9 cellular contexts compared by ENCODE assay signal in the genomic region with DNA sequence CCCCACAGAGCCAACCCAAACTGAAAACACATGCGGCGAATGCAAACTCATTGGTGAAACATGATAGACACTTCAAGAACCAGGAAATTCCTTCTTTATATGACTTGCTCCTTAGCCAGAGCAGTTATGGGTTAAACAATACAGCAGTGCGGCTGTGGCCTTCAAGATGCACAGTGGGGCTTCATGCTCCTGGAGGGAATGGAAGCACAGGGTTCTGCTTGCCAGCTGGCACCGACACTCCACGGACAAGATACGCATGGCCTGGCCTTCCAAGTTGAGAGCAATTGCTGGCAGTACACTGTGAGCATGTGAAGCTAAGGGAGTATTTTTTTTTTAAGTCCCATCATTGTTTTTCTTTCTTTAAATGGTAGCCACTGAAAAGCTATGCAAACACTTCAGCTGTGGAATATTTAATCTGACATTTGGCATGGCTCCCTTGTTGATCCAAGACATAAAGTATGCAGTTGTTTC.
DNase-seq lines count a peak whose midpoint lies in the region; ATAC-seq and TF ChIP-seq lines count a peak whose summit lies in the region.
"Had no signal": no experiment of that assay in that cellular context is flagged by ENCODE, and none has a peak within 500 bp of the region (broad histone marks: within the 10 kb centered on the region; RNA-seq: fewer than 3 reads in every experiment).

No MANE protein-coding gene starts in this region.

- no peak for TF ChIP-seq CTCF in fibroblast of the aortic adventitia (IDR thresholded peaks at IDR 0.05; ENCODE audit: insufficient read depth, low read length)
- no peak for TF ChIP-seq CTCF in endodermal cell (conservative IDR thresholded peaks at IDR 0.05)

- peaks cover 10% of the 10 kb centered on the region for H3K9me3 ChIP-seq in endodermal cell (ENCODE audit: control insufficient read depth, low read length)

- H3K36me3 Mint-ChIP-seq in activated naive CD4-positive, alpha-beta T cell treated with anti-CD3 and anti-CD28 coated beads, Interleukin-2, amount 50 U/mL, for 72 hours = no peaks in the 10 kb centered on the region
- H3K36me3 Mint-ChIP-seq in endodermal cell (ENCODE audit: low read depth) = no peaks in the 10 kb centered on the region

- no peaks in the 10 kb centered on the region for H3K27me3 ChIP-seq in endodermal cell (ENCODE audit: control insufficient read depth, insufficient read depth, low read length, poor library complexity, severe bottlenecking)

- H3K9me3 Mint-ChIP-seq in activated naive CD4-positive, alpha-beta T cell treated with anti-CD3 and anti-CD28 coated beads, Interleukin-2, amount 50 U/mL, for 72 hours = peaks cover 0 to 5% of the 10 kb centered on the region in 2 donors
- peaks cover 16% of the 10 kb centered on the region for H3K9me3 Mint-ChIP-seq in endodermal cell

- DNase-seq in COLO668 (lab: John Stamatoyannopoulos, UW; ENCODE audit: unreplicated experiment) (peak; percentile 12), NCI-H510A (lab: John Stamatoyannopoulos, UW) (peak; percentile 14), fibroblast of the aortic adventitia (ENCODE audit: low read depth) (peak; percentile 97), pons (ENCODE audit: low spot score) (peak; percentile 28), endodermal cell (no peak)
- DNase-seq in activated naive CD4-positive, alpha-beta T cell treated with anti-CD3 and anti-CD28 coated beads, Interleukin-2, amount 50 U/mL, for 72 hours (ENCODE audit: low spot score in 2 of 2) = no peak
- DNase-seq in activated CD8-positive, alpha-beta memory T cell treated with anti-CD3 and anti-CD28 coated beads, Interleukin-2, amount 50 U/mL, for 4 hours = no peak
- DNase-seq: stimulated activated CD4-positive, alpha-beta T cell treated with anti-CD3 and anti-CD28 coated beads, Interleukin-2, amount 100 ng/mL, for 24 hours had no signal

- no peak overlapping the region for H3K27ac Mint-ChIP-seq in activated naive CD4-positive, alpha-beta T cell treated with anti-CD3 and anti-CD28 coated beads, Interleukin-2, amount 50 U/mL, for 72 hours
- H3K27ac Mint-ChIP-seq in endodermal cell = no peak overlapping the region

- no peak overlapping the region for H3K4me3 Mint-ChIP-seq in endodermal cell

- ATAC-seq in activated naive CD4-positive, alpha-beta T cell treated with anti-CD3 and anti-CD28 coated beads, Interleukin-2, amount 50 U/mL, for 72 hours = no peak
- ATAC-seq in GM19467 (IDR thresholded peaks at IDR 0.05; ENCODE audit: unreplicated experiment) = no peak

- peaks cover 11% of the 10 kb centered on the region for H3K4me1 Mint-ChIP-seq in endodermal cell

- no peaks in the 10 kb centered on the region for H3K4me1 ChIP-seq in endodermal cell (ENCODE audit: control insufficient read depth, insufficient read depth, low read length)

- no peak overlapping the region for H3K9ac ChIP-seq in endodermal cell (ENCODE audit: extremely low read depth, low read length, poor library complexity, severe bottlenecking)

- no peaks in the 10 kb centered on the region for H3K36me3 ChIP-seq in endodermal cell (ENCODE audit: control insufficient read depth, insufficient read depth, low read length)

- H3K27me3 Mint-ChIP-seq in endodermal cell (ENCODE audit: insufficient read depth) = no peaks in the 10 kb centered on the region

- H3K4me3 ChIP-seq in fibroblast of the aortic adventitia (ENCODE audit: low read depth, low read length) (peak overlapping the region; percentile 11), endodermal cell (ENCODE audit: low read length) (no peak overlapping the region)

- WGBS in endodermal cell (ENCODE audit: insufficient coverage in 1 of 2, insufficient read length in 1 of 2), 2 experiments = 96% methylated on average over 4 to 6 of the region's 6 CpGs

- no peak overlapping the region for H3K27ac ChIP-seq in endodermal cell (ENCODE audit: low read depth, low read length)

Comparison
In these comparisons a context has a peak if more than half of its experiments do, and no peak if none do; other contexts are left out.
1. DNase-seq: peak in COLO668 (single experiment), NCI-H510A (single experiment), fibroblast of the aortic adventitia (single experiment) and pons (single experiment); none in activated naive CD4-positive, alpha-beta T cell treated with anti-CD3 and anti-CD28 coated beads, Interleukin-2, amount 50 U/mL, for 72 hours (0 of 2), activated CD8-positive, alpha-beta memory T cell treated with anti-CD3 and anti-CD28 coated beads, Interleukin-2, amount 50 U/mL, for 4 hours (single experiment) and endodermal cell (single experiment).